8 cellular contexts compared by ENCODE assay signal in the genomic region with DNA sequence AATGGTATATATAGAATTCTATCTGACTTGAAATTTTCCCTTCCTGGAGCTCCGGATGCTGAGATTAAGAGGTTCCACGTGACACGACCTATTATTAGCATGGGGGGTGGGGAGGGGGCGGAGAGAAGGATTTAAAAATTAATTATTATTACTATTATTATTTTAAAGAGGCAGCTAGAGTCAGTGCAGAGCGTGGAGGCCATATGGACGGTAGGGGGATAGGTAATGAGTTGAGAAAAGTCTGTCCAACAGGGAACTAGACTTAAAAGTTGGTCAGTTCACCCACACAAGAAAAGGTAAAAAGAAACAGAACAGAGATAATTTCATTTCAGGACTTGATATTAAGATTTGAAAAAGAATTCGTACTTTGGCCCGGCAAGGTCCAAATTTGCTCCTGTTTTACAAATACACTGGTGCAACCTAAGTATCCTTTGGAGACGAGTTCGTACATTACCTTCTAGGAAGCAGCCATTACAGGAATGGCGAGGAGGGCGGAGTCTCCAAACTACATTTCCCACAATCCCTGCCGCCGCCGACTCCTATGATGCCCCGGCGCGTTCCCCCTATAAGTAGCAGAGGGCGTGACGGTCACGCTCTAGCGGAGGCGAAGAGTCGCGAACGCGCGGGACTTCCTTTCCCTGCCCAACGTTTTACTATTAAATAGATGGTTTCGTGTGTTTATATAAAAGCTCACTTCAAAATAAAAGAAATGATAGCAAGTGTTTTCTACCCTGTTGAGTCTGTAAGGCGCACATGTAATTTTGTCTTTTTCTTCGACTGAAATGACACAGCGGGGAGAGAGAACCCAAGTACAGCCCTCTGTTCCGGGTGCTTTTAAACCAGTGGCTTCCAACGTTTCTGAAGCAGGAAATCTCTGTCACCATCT. TPM values are rescaled to one million over a fixed set of nuclear protein-coding genes. Genes with fewer than 3 reads are reported as not detected.
A peak's percentile ranks its signal among the peaks of the same experiment; 100 is the strongest.
DNase-seq lines count a peak whose midpoint lies in the region; ATAC-seq and TF ChIP-seq lines count a peak whose summit lies in the region.

A gene with protein sequence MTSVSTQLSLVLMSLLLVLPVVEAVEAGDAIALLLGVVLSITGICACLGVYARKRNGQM (minus strand): TSS at position 481 of the 886 bp plus-strand sequence. CDS start 976 bp downstream, outside the sequence.

- no peaks in the 10 kb centered on the region for H3K9me3 ChIP-seq in endodermal cell (ENCODE audit: control insufficient read depth, low read length)

- 2 to 5% methylated on average over 14 to 31 of the region's 35 CpGs for WGBS in endodermal cell (ENCODE audit: insufficient coverage in 1 of 2, insufficient read length in 1 of 2), 2 experiments

- H3K36me3 ChIP-seq in endodermal cell (ENCODE audit: control insufficient read depth, insufficient read depth, low read length) = peaks cover 9% of the 10 kb centered on the region

- peaks cover 9% of the 10 kb centered on the region for H3K4me1 Mint-ChIP-seq in endodermal cell

- H3K4me3 Mint-ChIP-seq in endodermal cell = peak within 1 kb of the TSS; percentile 75

- H3K27ac ChIP-seq in endodermal cell (ENCODE audit: low read depth, low read length) = no peak within 1 kb of the TSS

- H3K9ac ChIP-seq in endodermal cell (ENCODE audit: extremely low read depth, low read length, poor library complexity, severe bottlenecking) = peak within 1 kb of the TSS; percentile 64

- peak; percentile 99 for ATAC-seq in GM21360 (IDR thresholded peaks at IDR 0.05; ENCODE audit: unreplicated experiment)

- peak; percentile 95 for DNase-seq in COLO668 (lab: John Stamatoyannopoulos, UW; ENCODE audit: unreplicated experiment)
- peak; percentile 89 for DNase-seq in HT1080 (ENCODE audit: low read depth)
- DNase-seq in NOMO-1 treated with dmso at 0.1 percent for 144 hours (lab: John Stamatoyannopoulos, UW; ENCODE audit: unreplicated experiment) = peak; percentile 50
- peak; percentile 50 to 71 (median 68) for DNase-seq in activated CD8-positive, alpha-beta memory T cell treated with anti-CD3 and anti-CD28 coated beads for 48 hours (ENCODE audit: low read depth in 2 of 3, low spot score in 2 of 3)
- peak; percentile 92 for DNase-seq in endodermal cell
- peak; percentile 94 for DNase-seq in mesenteric fat pad (ENCODE audit: low spot score)
- DNase-seq in stimulated activated CD8-positive, alpha-beta memory T cell treated with anti-CD3 and anti-CD28 coated beads, Interleukin-15, amount 100 ng/mL, for 24 hours (ENCODE audit: low read depth) = peak; percentile 74

- H3K36me3 Mint-ChIP-seq in endodermal cell (ENCODE audit: low read depth) = no peaks in the 10 kb centered on the region

- H3K27me3 Mint-ChIP-seq in endodermal cell (ENCODE audit: insufficient read depth) = peaks cover 23% of the 10 kb centered on the region

- TF ChIP-seq CTCF in endodermal cell (conservative IDR thresholded peaks at IDR 0.05) = no peak

- H3K4me1 ChIP-seq in endodermal cell (ENCODE audit: control insufficient read depth, insufficient read depth, low read length) = no peaks in the 10 kb centered on the region

- H3K27me3 ChIP-seq in endodermal cell (ENCODE audit: control insufficient read depth, insufficient read depth, low read length, poor library complexity, severe bottlenecking) = peaks cover 35% of the 10 kb centered on the region

- peak within 1 kb of the TSS; percentile 87 for H3K27ac Mint-ChIP-seq in endodermal cell

- H3K4me3 ChIP-seq in endodermal cell (ENCODE audit: low read length) = peak within 1 kb of the TSS; percentile 98

- no peaks in the 10 kb centered on the region for H3K9me3 Mint-ChIP-seq in endodermal cell

RNA-seq across cellular contexts. Expression of the gene that starts here (rescaled TPM):
- total RNA-seq in HT1080 (2014; rRNA removed; shearing (Covaris generic)) = 76.2 and 105 TPM in 2 replicates
- 107 and 125 TPM in 2 replicates for polyA plus RNA-seq in HT1080 (2015; cell fraction: cytosol; rRNA removed)
- polyA plus RNA-seq in HT1080 (2015; cell fraction: nucleus; rRNA removed) = 43.7 and 57.7 TPM in 2 replicates
- total RNA-seq in endodermal cell = 10 to 100 TPM; 36.2 to 45.8 TPM
- polyA plus RNA-seq in endodermal cell (2013, experiment 1 of 2) = 53.4 TPM
- polyA plus RNA-seq in endodermal cell (2013, experiment 2 of 2) = 48.9 TPM
- 31.9 TPM for total RNA-seq in mesenteric fat pad
